Comparison of ENCODE assay signal across 8 cellular contexts in the genomic region with DNA sequence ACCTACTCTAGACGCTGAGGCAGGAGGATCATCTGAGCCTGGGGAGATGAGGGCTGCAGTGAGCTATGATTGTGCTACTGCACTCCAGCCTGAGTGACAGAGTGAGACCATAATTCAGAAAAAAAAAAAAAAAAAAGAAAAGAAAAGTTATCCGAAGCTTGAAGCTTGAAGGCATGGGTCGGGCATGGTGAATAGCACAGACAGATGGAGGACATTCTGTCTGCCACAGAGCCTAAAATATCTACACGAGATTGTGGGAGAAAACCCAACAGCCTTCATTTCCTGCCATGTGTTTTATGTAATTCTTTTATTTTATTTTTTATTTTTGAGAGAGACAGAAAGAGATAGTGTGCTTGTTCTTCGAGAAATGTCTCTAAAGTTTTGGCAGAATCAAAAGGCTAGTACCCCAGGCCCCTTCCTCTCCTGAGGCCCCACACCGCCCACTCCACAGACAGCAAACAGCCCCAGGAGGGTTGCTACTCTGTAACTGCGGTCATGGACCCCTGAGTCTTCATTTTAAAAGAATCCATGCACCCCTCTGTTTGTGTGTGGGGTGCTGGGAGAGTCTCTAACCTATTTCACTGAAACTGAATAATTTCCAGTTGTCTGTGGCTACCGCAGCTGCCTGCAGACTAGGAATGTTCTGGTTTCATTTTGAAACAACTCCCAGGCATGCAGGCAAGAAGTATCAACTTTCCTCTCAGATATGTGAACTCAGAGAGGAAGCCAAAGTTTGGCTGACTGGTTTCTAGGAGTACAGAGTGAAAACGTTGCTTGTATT. TPM values are rescaled to one million over a fixed set of nuclear protein-coding genes. Genes with fewer than 3 reads are reported as not detected.
DNase-seq lines count a peak whose midpoint lies in the region; ATAC-seq and TF ChIP-seq lines count a peak whose summit lies in the region.

No MANE protein-coding gene starts in this region.

- H3F3A ChIP-seq in DOHH2 (ENCODE audit: control insufficient read depth, insufficient read depth): no peaks in the 10 kb centered on the region

- H3K36me3 Mint-ChIP-seq in natural killer cell: no peaks in the 10 kb centered on the region
- no peaks in the 10 kb centered on the region for H3K36me3 Mint-ChIP-seq in glutamatergic neuron (ENCODE audit: unreplicated experiment)

- H3K9me3 Mint-ChIP-seq in natural killer cell: no peaks in the 10 kb centered on the region
- no peaks in the 10 kb centered on the region for H3K9me3 Mint-ChIP-seq in glutamatergic neuron (ENCODE audit: unreplicated experiment)

- peak overlapping the region; percentile 59 for H3K4me2 ChIP-seq in DOHH2 (ENCODE audit: low read length)

- H3K4me3 ChIP-seq in DOHH2 (ENCODE audit: low read length) (peak overlapping the region; percentile 33), duodenal mucosa (ENCODE audit: low read depth in 1 of 2, low read length in 2 of 2) (no peak overlapping the region)

- peaks cover 8 to 10% of the 10 kb centered on the region in 2 donors for H3K27me3 Mint-ChIP-seq in natural killer cell (ENCODE audit: low read depth in 2 of 2)
- no peaks in the 10 kb centered on the region for H3K27me3 Mint-ChIP-seq in glutamatergic neuron (ENCODE audit: unreplicated experiment)

- no peaks in the 10 kb centered on the region for H4K20me1 ChIP-seq in DOHH2 (ENCODE audit: control insufficient read depth, insufficient read depth, low read depth, low read length)

- no peak overlapping the region for H3K27ac Mint-ChIP-seq in natural killer cell
- no peak overlapping the region for H3K27ac Mint-ChIP-seq in glutamatergic neuron (ENCODE audit: unreplicated experiment)

- DNase-seq in LHCN-M2 (ENCODE audit: low read depth) (peak; percentile 95), natural killer cell (no peak), glutamatergic neuron (no peak), NCI-H446 (lab: John Stamatoyannopoulos, UW) (no peak), NCI-H1694 (lab: John Stamatoyannopoulos, UW) (no peak)
- DNase-seq in activated CD4-positive, alpha-beta T cell treated with anti-CD3 and anti-CD28 coated beads for 1 hour: no peak

- no peaks in the 10 kb centered on the region for H3K9me3 ChIP-seq in DOHH2 (ENCODE audit: control insufficient read depth, insufficient read depth, low read length)
- no peaks in the 10 kb centered on the region for H3K9me3 ChIP-seq in duodenal mucosa (ENCODE audit: control insufficient read depth in 1 of 2, low read length in 2 of 2)

- H3K4me3 Mint-ChIP-seq in natural killer cell: no peak overlapping the region
- H3K4me3 Mint-ChIP-seq in glutamatergic neuron (ENCODE audit: unreplicated experiment): no peak overlapping the region

- peaks cover 37 to 46% of the 10 kb centered on the region in 2 donors for H3K4me1 Mint-ChIP-seq in natural killer cell
- peaks cover 2% of the 10 kb centered on the region for H3K4me1 Mint-ChIP-seq in glutamatergic neuron (ENCODE audit: low read depth, unreplicated experiment)

- TF ChIP-seq CTCF in DOHH2 (IDR thresholded peaks at IDR 0.05; ENCODE audit: low read depth, low read length, poor library complexity, severe bottlenecking) (no peak), natural killer cell (IDR thresholded peaks at IDR 0.05) (no peak), glutamatergic neuron (IDR thresholded peaks at IDR 0.05; ENCODE audit: partially characterized antibody, unreplicated experiment) (no peak)

- H3K79me2 ChIP-seq in DOHH2 (ENCODE audit: control insufficient read depth, low read length): no peaks in the 10 kb centered on the region

- intact Hi-C loops in natural killer cell (cut with micrococcal nuclease): no loop called here

- H3K36me3 ChIP-seq in DOHH2 (ENCODE audit: control insufficient read depth, low read length) (no peaks in the 10 kb centered on the region), duodenal mucosa (ENCODE audit: control insufficient read depth in 1 of 2, insufficient read depth in 2 of 2, low read length in 2 of 2) (no peaks in the 10 kb centered on the region)

- no peaks in the 10 kb centered on the region for H3K27me3 ChIP-seq in DOHH2 (ENCODE audit: control insufficient read depth, low read length)
- no peaks in the 10 kb centered on the region for H3K27me3 ChIP-seq in duodenal mucosa (ENCODE audit: control insufficient read depth in 1 of 2, insufficient read depth in 2 of 2, low read length in 2 of 2)

- ATAC-seq in natural killer cell: peak in 2 of 3 donors; percentile 29 to 38

- no peak overlapping the region for H3K9ac ChIP-seq in duodenal mucosa (ENCODE audit: low read depth in 1 of 2, low read length in 2 of 2)

- H3K27ac ChIP-seq in DOHH2 (ENCODE audit: low read depth, low read length) (peak overlapping the region; percentile 40), duodenal mucosa (ENCODE audit: low read depth, low read length) (peak overlapping the region; percentile 37)

- H3K9me2 ChIP-seq in DOHH2 (replicated peaks; ENCODE audit: control insufficient read depth, low read length): no peaks in the 10 kb centered on the region

- H3K4me1 ChIP-seq in DOHH2 (ENCODE audit: control insufficient read depth, low read length) (peaks cover 68% of the 10 kb centered on the region), duodenal mucosa (ENCODE audit: control insufficient read depth in 1 of 2, insufficient read depth in 2 of 2, low read length in 2 of 2) (peaks cover 4 to 19% of the 10 kb centered on the region in 2 donors)

RNA-seq across cellular contexts. Expression of gene RCBTB2, which starts 38.4 kb away (rescaled TPM):
- total RNA-seq in LHCN-M2 (2014; rRNA removed): 21.0 and 22.2 TPM in 2 replicates
- polyA plus RNA-seq in LHCN-M2 (2012): 7.8 TPM
- total RNA-seq in natural killer cell: 10 to 100 TPM; 21.9 to 27.1 (median 24.2) TPM
- 7.4 TPM for total RNA-seq in glutamatergic neuron (ENCODE audit: unreplicated experiment)
